ENCODE assay signal across 8 cellular contexts in genomic region chr7:77427996-77428603, GRCh38. TPM values are rescaled to one million over a fixed set of nuclear protein-coding genes. Genes with fewer than 3 reads are reported as not detected.
A peak's percentile ranks its signal among the peaks of the same experiment; 100 is the strongest.
DNase-seq lines count a peak whose midpoint lies in the region; ATAC-seq and TF ChIP-seq lines count a peak whose summit lies in the region.

No MANE protein-coding gene starts in this region.

- intact Hi-C loops in left cardiac atrium (cut with DNase I) (no loop called here), left ventricle myocardium superior (cut with micrococcal nuclease) (no loop called here)

- H3K36me3 Mint-ChIP-seq in WTC11 = no peaks in the 10 kb centered on the region
- H3K36me3 Mint-ChIP-seq in immature natural killer cell = no peaks in the 10 kb centered on the region

- ATAC-seq in left cardiac atrium = peak; percentile 21 to 23
- ATAC-seq in left ventricle myocardium superior = no peak
- ATAC-seq in WTC11 = peak; percentile 12
- peak; percentile 67 to 84 for ATAC-seq in upper lobe of left lung (ENCODE audit: low FRiP score in 2 of 2)
- ATAC-seq in GM18868 (IDR thresholded peaks at IDR 0.05; ENCODE audit: unreplicated experiment) = no peak

- in situ Hi-C loops in G401 (cut with HindIII; ENCODE audit: low sequenced_read_pairs) = no loop called here

- H3K36me3 ChIP-seq in upper lobe of left lung = no peaks in the 10 kb centered on the region

- no peaks in the 10 kb centered on the region for H3K27me3 ChIP-seq in upper lobe of left lung

- H3K27ac ChIP-seq in upper lobe of left lung = peak overlapping the region; percentile 74 to 84 (median 78)

- WGBS in upper lobe of left lung, 2 donors = 28 to 40% methylated on average over 5 of the region's 5 CpGs

- no peak for DNase-seq in left cardiac atrium
- no peak for DNase-seq in left ventricle myocardium superior
- DNase-seq in WTC11 (ENCODE audit: low spot score) = no peak
- DNase-seq in immature natural killer cell = peak; percentile 54 to 67 (median 55)
- peak in 1 of 2 donors; percentile 56 for DNase-seq in upper lobe of left lung
- no peak for DNase-seq in hippocampal formation (lab: John Stamatoyannopoulos, UW)
- DNase-seq in G401 (ENCODE audit: low spot score) = no peak

- no peak for TF ChIP-seq EP300 in upper lobe of left lung (IDR thresholded peaks at IDR 0.05)

- peaks cover 21 to 43% (median 32%) of the 10 kb centered on the region in 4 donors for H3K4me1 ChIP-seq in upper lobe of left lung

- CTCF ChIA-PET in WTC11 (lab: Charles Lee) = interaction anchor here (0.6 to 1.3 kb wide), 2 partner anchors 11 to 73 kb away, joined by 3 read pairs; no protein-coding TSS in a partner anchor

- H3K4me1 Mint-ChIP-seq in WTC11 (peaks cover 50% of the 10 kb centered on the region), immature natural killer cell (peaks cover 28 to 38% of the 10 kb centered on the region in 2 donors)

- H3K4me3 ChIP-seq in upper lobe of left lung = no peak overlapping the region

- H3K27me3 Mint-ChIP-seq in WTC11 (ENCODE audit: low read depth) (no peaks in the 10 kb centered on the region), immature natural killer cell (ENCODE audit: low read depth in 3 of 3) (peaks cover 5 to 10% (median 7%) of the 10 kb centered on the region in 3 donors)

- H3K4me3 Mint-ChIP-seq in WTC11 (no peak overlapping the region), immature natural killer cell (peak overlapping the region; percentile 63 to 86 (median 77))

- H3K9me3 ChIP-seq in upper lobe of left lung = no peaks in the 10 kb centered on the region

- no peak for TF ChIP-seq CTCF in WTC11 (IDR thresholded peaks at IDR 0.05)
- TF ChIP-seq CTCF in upper lobe of left lung (IDR thresholded peaks at IDR 0.05) = no peak

- POLR2A ChIA-PET in WTC11 (lab: Charles Lee) = interaction anchor here (0.6 kb wide), 1 partner anchor 154 kb away, joined by 12 read pairs; no protein-coding TSS in a partner anchor

- peak overlapping the region; percentile 19; the same call in 1 of the 2 replicates for H3K27ac Mint-ChIP-seq in WTC11
- peak overlapping the region; percentile 97 to 99 (median 97) for H3K27ac Mint-ChIP-seq in immature natural killer cell

- no peak for TF ChIP-seq POLR2A in upper lobe of left lung (IDR thresholded peaks at IDR 0.05)

- no peaks in the 10 kb centered on the region for H3K9me3 Mint-ChIP-seq in WTC11
- no peaks in the 10 kb centered on the region for H3K9me3 Mint-ChIP-seq in immature natural killer cell

TF ChIP-seq in WTC11, 78 proteins besides CTCF, POLR2A, EP300 and RAD21 (continues in another document):
- TF ChIP-seq OVOL2 (CRISPR knock-in tag; IDR thresholded peaks at IDR 0.05; ENCODE audit: borderline replicate concordance) (no peak), ARID4B (CRISPR knock-in tag; IDR thresholded peaks at IDR 0.05; ENCODE audit: borderline replicate concordance) (no peak), NR3C1 (CRISPR knock-in tag; conservative IDR thresholded peaks at IDR 0.05; ENCODE audit: low read depth) (no peak), SMAD4 (CRISPR knock-in tag; IDR thresholded peaks at IDR 0.05) (no peak), AFF4 (CRISPR knock-in tag; IDR thresholded peaks at IDR 0.05; ENCODE audit: borderline replicate concordance) (no peak), ZSCAN18 (CRISPR knock-in tag; IDR thresholded peaks at IDR 0.05) (no peak), SMAD3 (CRISPR knock-in tag; IDR thresholded peaks at IDR 0.05; ENCODE audit: borderline replicate concordance) (no peak), GTF2I (CRISPR knock-in tag; conservative IDR thresholded peaks at IDR 0.05) (no peak), NFYB (CRISPR knock-in tag; conservative IDR thresholded peaks at IDR 0.05; ENCODE audit: low read depth) (no peak), NFATC4 (CRISPR knock-in tag; IDR thresholded peaks at IDR 0.05) (no peak), ELF4 (CRISPR knock-in tag; IDR thresholded peaks at IDR 0.05; ENCODE audit: low read depth) (no peak), CDX4 (CRISPR knock-in tag; IDR thresholded peaks at IDR 0.05; ENCODE audit: borderline replicate concordance) (no peak)

RNA-seq across cellular contexts. Expression of gene GSAP, which starts 12.0 kb away (rescaled TPM):
- 10 to 100 TPM; 10.3 to 11.5 TPM for total RNA-seq in left cardiac atrium
- total RNA-seq in left ventricle myocardium superior = 7.8 TPM
- 1.5 to 2.0 TPM (median 1.6 TPM) in 3 replicates for total RNA-seq in WTC11 (2021)
- polyA plus RNA-seq in immature natural killer cell = 10 to 100 TPM; 24.6 to 85.4 (median 55.5) TPM
- 100 to 1,000 TPM in 2 of 6 donors, 10 to 100 TPM in 4; 44.0 to 160 (median 73.8) TPM for total RNA-seq in upper lobe of left lung
- total RNA-seq in G401 (2014; rRNA removed; shearing (Covaris generic)) = not detected in 2 replicates

Comparison
In these comparisons a context has a peak if more than half of its experiments do, and no peak if none do; other contexts are left out.
1. ATAC-seq: peak in left cardiac atrium (2 of 2), WTC11 (single experiment) and upper lobe of left lung (2 of 2); none in left ventricle myocardium superior (single experiment) and GM18868 (single experiment).
2. DNase-seq: peak in immature natural killer cell (3 of 3); none in left cardiac atrium (single experiment), left ventricle myocardium superior (single experiment), WTC11 (single experiment), hippocampal formation (0 of 2) and G401 (single experiment).